ENCODE assay signal across 2 cellular contexts in genomic region chr11:20113147-20113435, GRCh38.
TF ChIP-seq lines count a peak whose summit lies in the region.

No MANE protein-coding gene starts in this region.

TF ChIP-seq in IMR-90, 13 proteins besides CTCF, POLR2A, EP300 and RAD21:
- TF ChIP-seq FOS (IDR thresholded peaks at IDR 0.05; ENCODE audit: low read depth, low read length) = no peak
- no peak for TF ChIP-seq CEBPB (IDR thresholded peaks at IDR 0.05; ENCODE audit: low read depth, low read length)
- no peak for TF ChIP-seq ELK1 (IDR thresholded peaks at IDR 0.05; ENCODE audit: borderline replicate concordance, low read depth, low read length)
- TF ChIP-seq BHLHE40 (IDR thresholded peaks at IDR 0.05; ENCODE audit: low read depth, low read length) = no peak
- TF ChIP-seq RFX5 (IDR thresholded peaks at IDR 0.05; ENCODE audit: low read depth, low read length) = no peak
- TF ChIP-seq MAFK (IDR thresholded peaks at IDR 0.05; ENCODE audit: low read depth, low read length) = no peak
- no peak for TF ChIP-seq MXI1 (IDR thresholded peaks at IDR 0.05; ENCODE audit: borderline replicate concordance, low read depth, low read length)
- no peak for TF ChIP-seq USF2 (IDR thresholded peaks at IDR 0.05; ENCODE audit: low read depth, low read length)
- no peak for TF ChIP-seq RCOR1 (IDR thresholded peaks at IDR 0.05; ENCODE audit: insufficient replicate concordance, low read length)
- TF ChIP-seq SMC3 (IDR thresholded peaks at IDR 0.05; ENCODE audit: low read depth, low read length) = no peak
- TF ChIP-seq MAZ (IDR thresholded peaks at IDR 0.05; ENCODE audit: borderline replicate concordance, low read depth, low read length) = no peak
- no peak for TF ChIP-seq CHD1 (IDR thresholded peaks at IDR 0.05; ENCODE audit: low read depth, low read length)
- no peak for TF ChIP-seq NFE2L2 (IDR thresholded peaks at IDR 0.05; ENCODE audit: low read depth, low read length)

TF ChIP-seq in K562, 482 proteins besides CTCF, POLR2A, EP300 and RAD21:
- TF ChIP-seq PHB (CRISPR knock-in tag; IDR thresholded peaks at IDR 0.05) (no peak), ZBTB1 (CRISPR knock-in tag; IDR thresholded peaks at IDR 0.05; ENCODE audit: borderline replicate concordance, low read depth) (no peak), CXXC5 (CRISPR knock-in tag; IDR thresholded peaks at IDR 0.05) (no peak), NEUROD1 (IDR thresholded peaks at IDR 0.05; ENCODE audit: borderline replicate concordance, low read depth, low read length, partially characterized antibody) (no peak), MLX (CRISPR knock-in tag; conservative IDR thresholded peaks at IDR 0.05) (no peak), SAP30 (IDR thresholded peaks at IDR 0.05; ENCODE audit: borderline replicate concordance, insufficient read depth, low read depth, low read length, poor library complexity, severe bottlenecking) (no peak), HNRNPUL1 (IDR thresholded peaks at IDR 0.05; ENCODE audit: low read length) (no peak), ZNF707 (CRISPR knock-in tag; conservative IDR thresholded peaks at IDR 0.05) (no peak), OTX1 (CRISPR knock-in tag; IDR thresholded peaks at IDR 0.05) (no peak), ATF4 (CRISPR knock-in tag; IDR thresholded peaks at IDR 0.05) (no peak), ERF (CRISPR knock-in tag; IDR thresholded peaks at IDR 0.05) (no peak), ZNF830 (CRISPR knock-in tag; IDR thresholded peaks at IDR 0.05) (no peak), ZKSCAN3 (CRISPR knock-in tag; IDR thresholded peaks at IDR 0.05) (no peak)
- TF ChIP-seq, protein P1, sequence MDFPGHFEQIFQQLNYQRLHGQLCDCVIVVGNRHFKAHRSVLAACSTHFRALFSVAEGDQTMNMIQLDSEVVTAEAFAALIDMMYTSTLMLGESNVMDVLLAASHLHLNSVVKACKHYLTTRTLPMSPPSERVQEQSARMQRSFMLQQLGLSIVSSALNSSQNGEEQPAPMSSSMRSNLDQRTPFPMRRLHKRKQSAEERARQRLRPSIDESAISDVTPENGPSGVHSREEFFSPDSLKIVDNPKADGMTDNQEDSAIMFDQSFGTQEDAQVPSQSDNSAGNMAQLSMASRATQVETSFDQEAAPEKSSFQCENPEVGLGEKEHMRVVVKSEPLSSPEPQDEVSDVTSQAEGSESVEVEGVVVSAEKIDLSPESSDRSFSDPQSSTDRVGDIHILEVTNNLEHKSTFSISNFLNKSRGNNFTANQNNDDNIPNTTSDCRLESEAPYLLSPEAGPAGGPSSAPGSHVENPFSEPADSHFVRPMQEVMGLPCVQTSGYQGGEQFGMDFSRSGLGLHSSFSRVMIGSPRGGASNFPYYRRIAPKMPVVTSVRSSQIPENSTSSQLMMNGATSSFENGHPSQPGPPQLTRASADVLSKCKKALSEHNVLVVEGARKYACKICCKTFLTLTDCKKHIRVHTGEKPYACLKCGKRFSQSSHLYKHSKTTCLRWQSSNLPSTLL (IDR thresholded peaks at IDR 0.05) = no peak
- TF ChIP-seq, protein P2, sequence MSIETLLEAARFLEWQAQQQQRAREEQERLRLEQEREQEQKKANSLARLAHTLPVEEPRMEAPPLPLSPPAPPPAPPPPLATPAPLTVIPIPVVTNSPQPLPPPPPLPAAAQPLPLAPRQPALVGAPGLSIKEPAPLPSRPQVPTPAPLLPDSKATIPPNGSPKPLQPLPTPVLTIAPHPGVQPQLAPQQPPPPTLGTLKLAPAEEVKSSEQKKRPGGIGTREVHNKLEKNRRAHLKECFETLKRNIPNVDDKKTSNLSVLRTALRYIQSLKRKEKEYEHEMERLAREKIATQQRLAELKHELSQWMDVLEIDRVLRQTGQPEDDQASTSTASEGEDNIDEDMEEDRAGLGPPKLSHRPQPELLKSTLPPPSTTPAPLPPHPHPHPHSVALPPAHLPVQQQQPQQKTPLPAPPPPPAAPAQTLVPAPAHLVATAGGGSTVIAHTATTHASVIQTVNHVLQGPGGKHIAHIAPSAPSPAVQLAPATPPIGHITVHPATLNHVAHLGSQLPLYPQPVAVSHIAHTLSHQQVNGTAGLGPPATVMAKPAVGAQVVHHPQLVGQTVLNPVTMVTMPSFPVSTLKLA (conservative IDR thresholded peaks at IDR 0.05) = no peak
